21 cellular contexts compared by ENCODE assay signal in genomic region chr13:94556646-94557045, GRCh38.
"Had no signal": no experiment of that assay in that cellular context is flagged by ENCODE, and none has a peak within 500 bp of the region (broad histone marks: within the 10 kb centered on the region; RNA-seq: fewer than 3 reads in every experiment).

No MANE protein-coding gene starts in this region.

- H3K27ac Mint-ChIP-seq: activated CD4-positive, alpha-beta T cell treated with anti-CD3 and anti-CD28 coated beads, Interleukin-2, amount 10 ng/mL, durations not matched to agents 24 days and 14 days; activated CD8-positive, alpha-beta T cell treated with anti-CD3 and anti-CD28 coated beads for 36 hours; activated T-cell treated with anti-CD3 and anti-CD28 coated beads, Interleukin-2, amount 50 U/mL, for 24 hours; activated T-helper 2 cell treated with anti-CD3 and anti-CD28 coated beads, Interferon-gamma antibody, Interleukin-2, Interleukin-4, amounts not matched to agents 10 μg/mL and 5 μg/mL and 100 μg/mL, durations not matched to agents 14 hours and 24 hours and 36 hours; nephron progenitor cell; progenitor cell of endocrine pancreas; stimulated activated naive CD8-positive, alpha-beta T cell treated with anti-CD3 and anti-CD28 coated beads, Interleukin-15, amount 100 ng/mL, for 72 hours; type B pancreatic cell had no signal

- H3K9me3 Mint-ChIP-seq: activated CD4-positive, alpha-beta T cell treated with anti-CD3 and anti-CD28 coated beads, Interleukin-2, amount 10 ng/mL, durations not matched to agents 24 days and 14 days; activated T-helper 2 cell treated with anti-CD3 and anti-CD28 coated beads, Interferon-gamma antibody, Interleukin-2, Interleukin-4, amounts not matched to agents 10 μg/mL and 5 μg/mL and 100 μg/mL, durations not matched to agents 14 hours and 24 hours and 36 hours; central memory CD8-positive, alpha-beta T cell; nephron progenitor cell; stimulated activated naive CD8-positive, alpha-beta T cell treated with anti-CD3 and anti-CD28 coated beads, Interleukin-15, amount 100 ng/mL, for 72 hours; type B pancreatic cell had no signal

- H3K27ac ChIP-seq: brain microvascular endothelial cell, colonic mucosa, gastrocnemius medialis, lower lobe of right lung had no signal

- H3K27me3 Mint-ChIP-seq: activated CD4-positive, alpha-beta T cell treated with anti-CD3 and anti-CD28 coated beads, Interleukin-2, amount 10 ng/mL, durations not matched to agents 24 days and 14 days; activated CD8-positive, alpha-beta T cell treated with anti-CD3 and anti-CD28 coated beads for 36 hours; activated T-cell treated with anti-CD3 and anti-CD28 coated beads, Interleukin-2, amount 50 U/mL, for 24 hours; central memory CD8-positive, alpha-beta T cell; stimulated activated naive CD8-positive, alpha-beta T cell treated with anti-CD3 and anti-CD28 coated beads, Interleukin-15, amount 100 ng/mL, for 72 hours; T-cell; type B pancreatic cell had no signal

- H3K4me3 Mint-ChIP-seq: activated CD4-positive, alpha-beta T cell treated with anti-CD3 and anti-CD28 coated beads, Interleukin-2, amount 10 ng/mL, durations not matched to agents 24 days and 14 days; activated CD8-positive, alpha-beta T cell treated with anti-CD3 and anti-CD28 coated beads for 36 hours; activated T-cell treated with anti-CD3 and anti-CD28 coated beads, Interleukin-2, amount 50 U/mL, for 24 hours; central memory CD8-positive, alpha-beta T cell; nephron progenitor cell; stimulated activated naive CD8-positive, alpha-beta T cell treated with anti-CD3 and anti-CD28 coated beads, Interleukin-15, amount 100 ng/mL, for 72 hours; T-cell; type B pancreatic cell had no signal

- H3K36me3 Mint-ChIP-seq: T-cell, type B pancreatic cell had no signal

- DNase-seq: activated CD4-positive, alpha-beta T cell treated with anti-CD3 and anti-CD28 coated beads, Interleukin-2, amount 10 ng/mL, durations not matched to agents 24 days and 14 days; activated CD8-positive, alpha-beta T cell treated with anti-CD3 and anti-CD28 coated beads for 36 hours; activated naive CD4-positive, alpha-beta T cell treated with Interleukin-2 at 50 U/mL for 16 hours; activated T-cell treated with anti-CD3 and anti-CD28 coated beads, Interleukin-2, amount 50 U/mL, for 24 hours; aorta; brain microvascular endothelial cell; colonic mucosa; gastrocnemius medialis; heart right ventricle; left cardiac atrium; lower lobe of right lung; nephron progenitor cell; small intestine; stimulated activated CD4-positive, alpha-beta T cell treated with anti-CD3 and anti-CD28 coated beads, Interleukin-4, amount 100 ng/mL, for 1 hour; stimulated activated naive CD8-positive, alpha-beta T cell treated with anti-CD3 and anti-CD28 coated beads, Interleukin-15, amount 100 ng/mL, for 72 hours; T-cell had no signal

- H3K4me1 Mint-ChIP-seq: central memory CD8-positive, alpha-beta T cell; nephron progenitor cell had no signal

- FAIRE-seq: endometrium, small intestine had no signal
